In the genomic region with DNA sequence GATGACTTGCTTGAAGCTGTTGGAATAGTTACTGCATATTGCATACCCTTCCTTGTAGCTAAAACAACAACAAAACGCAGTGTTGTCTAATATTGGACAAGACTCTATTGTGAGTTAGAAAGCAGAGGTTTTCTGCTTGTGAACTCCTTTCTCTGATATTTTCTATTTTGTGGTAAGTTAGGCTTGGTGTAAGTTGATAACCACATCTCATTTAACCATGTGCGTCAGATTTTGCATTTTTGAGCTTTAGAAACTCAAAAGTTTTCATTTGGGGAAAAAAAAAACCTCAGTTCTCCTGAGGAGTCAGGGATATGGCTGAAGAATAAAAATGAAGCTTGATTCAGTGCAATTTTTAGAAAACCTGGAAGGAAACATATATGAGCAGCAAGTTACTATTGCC, we compare ENCODE assay signal across 1 cellular context.
TF ChIP-seq lines count a peak whose summit lies in the region.

No MANE protein-coding gene starts in this region.

TF ChIP-seq in HepG2, 621 proteins besides CTCF, POLR2A, EP300 and RAD21 (continued from another document):
- no peak for TF ChIP-seq NR0B2 (CRISPR knock-in tag; IDR thresholded peaks at IDR 0.05)
- TF ChIP-seq BRCA1 (CRISPR knock-in tag; IDR thresholded peaks at IDR 0.05) = no peak
- TF ChIP-seq SIX1 (CRISPR knock-in tag; IDR thresholded peaks at IDR 0.05; ENCODE audit: borderline replicate concordance) = no peak
